Comparison of ENCODE assay signal across 1 cellular context in genomic region chr1:8570435-8570834, GRCh38.
TF ChIP-seq lines count a peak whose summit lies in the region.

No MANE protein-coding gene starts in this region.

TF ChIP-seq in IMR-90, 13 proteins besides CTCF, POLR2A, EP300 and RAD21:
- TF ChIP-seq FOS (IDR thresholded peaks at IDR 0.05; ENCODE audit: low read depth, low read length) (no peak), USF2 (IDR thresholded peaks at IDR 0.05; ENCODE audit: low read depth, low read length) (no peak), CEBPB (IDR thresholded peaks at IDR 0.05; ENCODE audit: low read depth, low read length) (no peak), SMC3 (IDR thresholded peaks at IDR 0.05; ENCODE audit: low read depth, low read length) (no peak), ELK1 (IDR thresholded peaks at IDR 0.05; ENCODE audit: borderline replicate concordance, low read depth, low read length) (no peak), BHLHE40 (IDR thresholded peaks at IDR 0.05; ENCODE audit: low read depth, low read length) (no peak), RCOR1 (IDR thresholded peaks at IDR 0.05; ENCODE audit: insufficient replicate concordance, low read length) (no peak), MAFK (IDR thresholded peaks at IDR 0.05; ENCODE audit: low read depth, low read length) (no peak), RFX5 (IDR thresholded peaks at IDR 0.05; ENCODE audit: low read depth, low read length) (no peak), MXI1 (IDR thresholded peaks at IDR 0.05; ENCODE audit: borderline replicate concordance, low read depth, low read length) (no peak), CHD1 (IDR thresholded peaks at IDR 0.05; ENCODE audit: low read depth, low read length) (no peak), MAZ (IDR thresholded peaks at IDR 0.05; ENCODE audit: borderline replicate concordance, low read depth, low read length) (no peak), NFE2L2 (IDR thresholded peaks at IDR 0.05; ENCODE audit: low read depth, low read length) (no peak)
